ENCODE assay signal across 23 cellular contexts in the genomic region with DNA sequence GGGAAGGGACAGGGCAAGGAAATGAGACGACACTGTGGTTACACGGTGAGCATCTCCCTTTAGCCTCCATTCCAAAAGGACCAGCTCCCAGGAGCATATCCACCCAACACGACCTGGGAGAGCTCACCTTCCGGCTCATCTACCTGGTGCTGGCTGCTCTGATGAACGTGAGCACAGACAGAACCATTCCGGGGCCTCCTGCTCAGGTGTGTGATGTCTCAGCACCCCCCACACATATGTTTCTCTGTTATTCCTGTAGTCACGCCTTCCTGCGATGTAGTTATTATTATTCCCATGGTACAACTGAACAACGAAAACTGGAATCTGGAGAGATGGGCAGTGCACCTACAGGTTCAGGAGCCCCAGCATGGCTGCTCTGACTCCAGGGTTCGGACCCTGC. TPM values are rescaled to one million over a fixed set of nuclear protein-coding genes. Genes with fewer than 3 reads are reported as not detected.
"Had no signal": no experiment of that assay in that cellular context is flagged by ENCODE, and none has a peak within 500 bp of the region (broad histone marks: within the 10 kb centered on the region; RNA-seq: fewer than 3 reads in every experiment).

No MANE protein-coding gene starts in this region.

- H3K27ac Mint-ChIP-seq: IgD-negative memory B cell had no signal

- H3K9ac ChIP-seq: KMS-11, SK-N-SH had no signal

- H3K36me3 Mint-ChIP-seq: IgD-negative memory B cell had no signal

- H3K4me1 Mint-ChIP-seq: IgD-negative memory B cell had no signal

- ATAC-seq: K562 had no signal

- H3K4me3 ChIP-seq: K562 had no signal

- H3K4me3 Mint-ChIP-seq: IgD-negative memory B cell had no signal

- DNase-seq: Kasumi-1, MM.1S, NCI-H1092 treated with DMSO at 0.1 percent for 48 hours, NCI-H1436, NCI-H187, NCI-H2029, NCI-H2081 treated with DMSO at 0.1 percent for 48 hours, NCI-H2171, NCI-H226, NCI-H446, NCI-H510A, NCI-H524 treated with DMSO at 0.1 percent for 48 hours, NCI-H69, NCI-H774, Right ventricle myocardium superior, RPMI8226, SK-N-SH had no signal

- H3K9me3 ChIP-seq: SK-N-SH had no signal

- H3K27ac ChIP-seq: HL-60, KMS-11 had no signal

RNA-seq across cellular contexts. Expression of a gene that starts 20.5 kb away (rescaled TPM):
- total RNA-seq: K562, M059J, Right ventricle myocardium superior, SK-MEL-5 had no signal
- polyA plus RNA-seq: IgD-negative memory B cell, K562, SK-N-SH had no signal
